ENCODE assay signal across 1 cellular context in genomic region chr4:25290490-25291067, GRCh38.
A peak's percentile ranks its signal among the peaks of the same experiment; 100 is the strongest.
TF ChIP-seq lines count a peak whose summit lies in the region.

No MANE protein-coding gene starts in this region.

TF ChIP-seq in H1, 55 proteins besides CTCF, POLR2A, EP300 and RAD21:
- 0 out of 2 replicates have a peak, but pooled peaks have one; percentile 10 for TF ChIP-seq TEAD4 (IDR thresholded peaks at IDR 0.05; ENCODE audit: low read depth, low read length)
- TF ChIP-seq GABPA (IDR thresholded peaks at IDR 0.05; ENCODE audit: borderline replicate concordance, insufficient read depth, low read length), result no peak
